Comparison of ENCODE assay signal across 22 cellular contexts in genomic region chr11:44879432-44879831, GRCh38.
A peak's percentile ranks its signal among the peaks of the same experiment; 100 is the strongest.
DNase-seq lines count a peak whose midpoint lies in the region; ATAC-seq, FAIRE-seq and TF ChIP-seq lines count a peak whose summit lies in the region.
"Had no signal": no experiment of that assay in that cellular context is flagged by ENCODE, and none has a peak within 500 bp of the region (broad histone marks: within the 10 kb centered on the region; RNA-seq: fewer than 3 reads in every experiment).

No MANE protein-coding gene starts in this region.

- no peaks in the 10 kb centered on the region for H3K79me2 ChIP-seq in H1 (ENCODE audit: control insufficient read depth in 1 of 2, insufficient read depth in 2 of 2, low read length in 2 of 2)

- H4K8ac ChIP-seq in H1 (ENCODE audit: extremely low read depth, insufficient read depth, low read length) (no peak overlapping the region), neuronal stem cell (ENCODE audit: low read depth, low read length) (no peak overlapping the region)

- no peak overlapping the region for H4K5ac ChIP-seq in H1 (ENCODE audit: insufficient read length, low read depth, low read length)

- POLR2A ChIA-PET in HEK293 (lab: Yijun Ruan, JAX) (no interaction called here), H1 (lab: Charles Lee; ENCODE audit: partially characterized antibody) (interaction anchor here (0.7 to 1.3 kb wide), 2 partner anchors 17 to 107 kb away, joined by 3 to 5 read pairs; no protein-coding TSS in a partner anchor)

- peaks cover 0 to 26% (median 17%) of the 10 kb centered on the region in 4 experiments; a peak in 6 of 7 replicates for H3K27me3 ChIP-seq in H1 (replicated peaks in 1 of 4; ENCODE audit: control insufficient read depth in 3 of 4, extremely low read depth in 1 of 4, insufficient read depth in 3 of 4, low read length in 3 of 4)
- H3K27me3 ChIP-seq in neuronal stem cell (ENCODE audit: control insufficient read depth in 3 of 3, insufficient read depth in 3 of 3, low read depth in 1 of 3, low read length in 3 of 3): no peaks in the 10 kb centered on the region
- H3K27me3 ChIP-seq in uterus: no peaks in the 10 kb centered on the region
- no peaks in the 10 kb centered on the region for H3K27me3 ChIP-seq in thyroid gland
- H3K27me3 ChIP-seq in upper lobe of right lung: peaks cover 4% of the 10 kb centered on the region
- H3K27me3 ChIP-seq: BE2C had no signal

- no peak overlapping the region for H3K4me3 ChIP-seq in HEK293 (ENCODE audit: low read depth, low read length)
- no peak overlapping the region for H3K4me3 ChIP-seq in H1 (ENCODE audit: extremely low read depth in 1 of 4, insufficient read depth in 2 of 4, low read depth in 3 of 4, low read length in 4 of 4)
- no peak overlapping the region for H3K4me3 ChIP-seq in neuronal stem cell (ENCODE audit: low read length in 2 of 2)
- no peak overlapping the region for H3K4me3 ChIP-seq in uterus
- H3K4me3 ChIP-seq in thyroid gland (replicated peaks in 1 of 3): no peak overlapping the region
- no peak overlapping the region for H3K4me3 ChIP-seq in upper lobe of right lung
- H3K4me3 ChIP-seq: BLaER1 had no signal

- H2BK12ac ChIP-seq in H1 (ENCODE audit: low read depth, low read length): peak overlapping the region; percentile 29; the same call in 1 of the 2 replicates
- peak overlapping the region; percentile 91 for H2BK12ac ChIP-seq in neuronal stem cell (ENCODE audit: low read length)

- ATAC-seq in upper lobe of right lung: no peak

- no peak for TF ChIP-seq EP300 in H1 (IDR thresholded peaks at IDR 0.05; ENCODE audit: borderline replicate concordance in 1 of 2, low read depth in 2 of 2, low read length in 2 of 2)

- no peak overlapping the region; the same call in 1 of the 2 replicates for H2AK5ac ChIP-seq in H1 (ENCODE audit: low read depth, low read length)
- H2AK5ac ChIP-seq in neuronal stem cell (ENCODE audit: low read depth, low read length): peak overlapping the region; percentile 69

- H3K23me2 ChIP-seq in H1 (ENCODE audit: low read depth, low read length): no peaks in the 10 kb centered on the region; the same call in 1 of the 2 replicates

- intact Hi-C loops in uterus (cut with DNase I; ENCODE audit: low total_unique reads): no loop called here
- intact Hi-C loops in thyroid gland (cut with DNase I): no loop called here
- intact Hi-C loops in upper lobe of right lung (cut with DNase I): no loop called here

- no peak for FAIRE-seq in H1 (lab: Jason Lieb, UNC)
- FAIRE-seq: A204.1, D721Med, G401.6, GM12891, GM19239 had no signal

- H2BK5ac ChIP-seq in H1 (ENCODE audit: low read depth, low read length): no peak overlapping the region
- peak overlapping the region; percentile 20 for H2BK5ac ChIP-seq in neuronal stem cell (ENCODE audit: low read length)

- H3K23ac ChIP-seq in H1 (ENCODE audit: insufficient read length) (no peak overlapping the region), neuronal stem cell (ENCODE audit: low read depth, low read length, poor library complexity) (no peak overlapping the region)

- H3K27ac ChIP-seq in HEK293 (ENCODE audit: extremely low read depth, low read depth, low read length) (no peak overlapping the region), H1 (ENCODE audit: low read depth, low read length) (no peak overlapping the region), neuronal stem cell (replicated peaks; ENCODE audit: low read length) (peak overlapping the region; percentile 95), uterus (peak overlapping the region; percentile 80 to 83), thyroid gland (no peak overlapping the region), upper lobe of right lung (no peak overlapping the region)
- H3K27ac ChIP-seq: BLaER1 had no signal

- H3K14ac ChIP-seq in H1 (ENCODE audit: insufficient read length): no peak overlapping the region
- no peak overlapping the region for H3K14ac ChIP-seq in neuronal stem cell (ENCODE audit: low read length)

- no peak for TF ChIP-seq POLR2A in H1 (IDR thresholded peaks at IDR 0.05; ENCODE audit: control extremely low read depth in 1 of 2, low read depth in 2 of 2, low read length in 2 of 2)
- TF ChIP-seq POLR2A in uterus (IDR thresholded peaks at IDR 0.05): no peak
- TF ChIP-seq POLR2A in thyroid gland (IDR thresholded peaks at IDR 0.05): no peak

- H2AFZ ChIP-seq in H1 (ENCODE audit: low read length): no peak overlapping the region
- H2AFZ ChIP-seq in neuronal stem cell (ENCODE audit: low read length): no peak overlapping the region

- H3K9me3 ChIP-seq in HEK293 (ENCODE audit: control insufficient read depth, insufficient read depth, low read depth, low read length): no peaks in the 10 kb centered on the region
- H3K9me3 ChIP-seq in H1 (ENCODE audit: insufficient read depth in 2 of 2, low read depth in 1 of 2, low read length in 1 of 2): no peaks in the 10 kb centered on the region
- H3K9me3 ChIP-seq in neuronal stem cell (replicated peaks in 1 of 2; ENCODE audit: control insufficient read depth in 2 of 2, insufficient read depth in 1 of 2, low read depth in 1 of 2, low read length in 2 of 2): no peaks in the 10 kb centered on the region
- no peaks in the 10 kb centered on the region for H3K9me3 ChIP-seq in uterus
- no peaks in the 10 kb centered on the region for H3K9me3 ChIP-seq in thyroid gland
- no peaks in the 10 kb centered on the region for H3K9me3 ChIP-seq in upper lobe of right lung
- H3K9me3 ChIP-seq: BE2C, BLaER1 had no signal

- peak overlapping the region in 1 of 2 experiments; percentile 5; a peak in 1 of 4 replicates for H3K4me2 ChIP-seq in H1 (ENCODE audit: insufficient read depth in 1 of 2, low read depth in 2 of 2, low read length in 2 of 2)
- H3K4me2 ChIP-seq in neuronal stem cell (ENCODE audit: insufficient read depth, low read length, poor library complexity, severe bottlenecking): no peak overlapping the region
- H3K4me2 ChIP-seq: BLaER1 had no signal

- CTCF ChIA-PET in HEK293 (lab: Yijun Ruan, JAX): interaction anchor here (0.6 kb wide), 1 partner anchor 1406 kb away, joined by 4 read pairs; no protein-coding TSS in a partner anchor
- CTCF ChIA-PET in H1 (lab: Charles Lee; ENCODE audit: partially characterized antibody): interaction anchor here (0.9 to 3.2 kb wide), 6 partner anchors 11 to 208 kb away, joined by 3 to 8 read pairs (median 4); no protein-coding TSS in a partner anchor

- no peak overlapping the region for H2BK120ac ChIP-seq in H1 (replicated peaks; ENCODE audit: low read depth, low read length)
- no peak overlapping the region for H2BK120ac ChIP-seq in neuronal stem cell (ENCODE audit: low read depth, low read length)

- H3K9ac ChIP-seq in H1 (replicated peaks in 1 of 4; ENCODE audit: extremely low read depth in 1 of 4, low read depth in 3 of 4, low read length in 3 of 4): no peak overlapping the region
- H3K9ac ChIP-seq in neuronal stem cell (ENCODE audit: low read depth, low read length, poor library complexity): no peak overlapping the region
- H3K9ac ChIP-seq: BLaER1 had no signal

- DNase-seq in H1 (ENCODE audit: low read depth in 1 of 2, low spot score in 2 of 2) (no peak), neuronal stem cell (ENCODE audit: low spot score) (no peak), uterus (no peak), thyroid gland (no peak), upper lobe of right lung (no peak)
- no peak for DNase-seq in stimulated activated CD4-positive, alpha-beta T cell treated with anti-CD3 and anti-CD28 coated beads, Interleukin-12 subunit alpha, Interleukin-12 subunit beta, amount 100 ng/mL, for 4 hours
- no peak for DNase-seq in activated T-cell treated with anti-CD3 and anti-CD28 coated beads, Interleukin-2, amount 50 U/mL, for 1 hour
- DNase-seq: 8988T; ACHN; BE2C; CD4-positive, alpha-beta memory T cell; CD4-positive, CD25-positive, alpha-beta regulatory T cell; CD8-positive, alpha-beta memory T cell; COR-L47; GF-D8 had no signal

- no peak overlapping the region for H3K4ac ChIP-seq in H1 (replicated peaks; ENCODE audit: insufficient read length, low read depth, low read length)
- no peak overlapping the region for H3K4ac ChIP-seq in neuronal stem cell (ENCODE audit: low read length)

- H3K56ac ChIP-seq in H1 (replicated peaks; ENCODE audit: insufficient read length, low read depth, low read length): no peak overlapping the region

- H2BK20ac ChIP-seq in H1 (ENCODE audit: low read length): 0 out of 2 replicates have a peak overlapping the region, but pooled peaks have one; percentile 10

- H3K79me1 ChIP-seq in H1 (ENCODE audit: low read depth, low read length) (no peaks in the 10 kb centered on the region), neuronal stem cell (ENCODE audit: low read depth, low read length) (peaks cover 10% of the 10 kb centered on the region)

- H4K20me1 ChIP-seq in H1 (replicated peaks in 1 of 2; ENCODE audit: control insufficient read depth in 1 of 2, insufficient read depth in 2 of 2, low read length in 2 of 2): no peaks in the 10 kb centered on the region
- H4K20me1 ChIP-seq: BLaER1 had no signal

- H3K18ac ChIP-seq in H1 (ENCODE audit: extremely low read depth, low read length) (no peak overlapping the region), neuronal stem cell (ENCODE audit: low read length) (peak overlapping the region; percentile 40)

- no peak for TF ChIP-seq RAD21 in H1 (IDR thresholded peaks at IDR 0.05 in 1 of 2, conservative IDR thresholded peaks at IDR 0.05 in 1 of 2; ENCODE audit: low read depth in 2 of 2, low read length in 2 of 2)

- peak overlapping the region; percentile 51 for H4K91ac ChIP-seq in H1 (replicated peaks; ENCODE audit: insufficient read length, low read length)
- H4K91ac ChIP-seq in neuronal stem cell (ENCODE audit: low read depth, low read length, poor library complexity): no peak overlapping the region

- WGBS in H1 (ENCODE audit: extremely low coverage in 1 of 2, insufficient coverage in 1 of 2, insufficient read length in 1 of 2, insufficient replicate concordance in 2 of 2, low coverage in 1 of 2, low lambda C conversion rate in 2 of 2, missing lambda C conversion rate in 1 of 2), 2 experiments: 82% methylated on average over 7 of the region's 7 CpGs; no CpG with 5 or more reads in 1 of the 2 experiments
- no CpG with 5 or more reads among the region's 7 CpGs for WGBS in neuronal stem cell (ENCODE audit: extremely low coverage in 2 of 2, insufficient read length in 2 of 2, insufficient replicate concordance in 1 of 2), 2 donors
- WGBS in thyroid gland, 2 donors: 94 to 98% methylated on average over 7 of the region's 7 CpGs

- H2BK15ac ChIP-seq in H1 (ENCODE audit: low read length) (peak overlapping the region; percentile 76; the same call in 1 of the 2 replicates), neuronal stem cell (ENCODE audit: low read length) (peak overlapping the region; percentile 52)

- TF ChIP-seq CTCF in HEK293 (tag by site-specific recombination; IDR thresholded peaks at IDR 0.05): no peak
- no peak for TF ChIP-seq CTCF in H1 (IDR thresholded peaks at IDR 0.05; ENCODE audit: control extremely low read depth in 1 of 3, insufficient read depth in 1 of 3, low read depth in 1 of 3, low read length in 3 of 3)
- TF ChIP-seq CTCF in uterus (IDR thresholded peaks at IDR 0.05): no peak
- TF ChIP-seq CTCF in thyroid gland (IDR thresholded peaks at IDR 0.05): no peak
- TF ChIP-seq CTCF in upper lobe of right lung (IDR thresholded peaks at IDR 0.05): no peak

- H3K36me3 ChIP-seq in HEK293 (ENCODE audit: control insufficient read depth in 2 of 2, insufficient read depth in 1 of 2, low read length in 2 of 2) (no peaks in the 10 kb centered on the region), H1 (ENCODE audit: control insufficient read depth in 2 of 4, insufficient read depth in 4 of 4, low read length in 3 of 4) (no peaks in the 10 kb centered on the region), neuronal stem cell (replicated peaks in 1 of 2; ENCODE audit: control insufficient read depth in 2 of 2, insufficient read depth in 2 of 2, low read length in 2 of 2) (peaks cover 0 to 18% of the 10 kb centered on the region in 2 donors), uterus (no peaks in the 10 kb centered on the region), thyroid gland (no peaks in the 10 kb centered on the region), upper lobe of right lung (no peaks in the 10 kb centered on the region)
- H3K36me3 ChIP-seq: BE2C, BLaER1 had no signal

- H3K4me1 ChIP-seq in HEK293 (ENCODE audit: control insufficient read depth, insufficient read depth, low read length): no peaks in the 10 kb centered on the region
- H3K4me1 ChIP-seq in H1 (replicated peaks in 1 of 4; ENCODE audit: control insufficient read depth in 3 of 4, insufficient read depth in 4 of 4, low read length in 3 of 4): peaks cover 8 to 21% (median 11%) of the 10 kb centered on the region in 4 experiments
- peaks cover 36 to 52% of the 10 kb centered on the region in 2 donors for H3K4me1 ChIP-seq in neuronal stem cell (ENCODE audit: control insufficient read depth in 2 of 2, insufficient read depth in 1 of 2, low read depth in 1 of 2, low read length in 2 of 2)
- H3K4me1 ChIP-seq in uterus: no peaks in the 10 kb centered on the region
- H3K4me1 ChIP-seq in thyroid gland: peaks cover 15 to 31% of the 10 kb centered on the region in 2 donors
- no peaks in the 10 kb centered on the region for H3K4me1 ChIP-seq in upper lobe of right lung
- H3K4me1 ChIP-seq: BE2C had no signal

Comparison
In these comparisons a context has a peak if more than half of its experiments do, and no peak if none do; other contexts are left out.
1. H3K27ac ChIP-seq: peak in neuronal stem cell (single experiment) and uterus (2 of 2); none in HEK293 (single experiment), H1 (single experiment), thyroid gland (0 of 3) and upper lobe of right lung (single experiment).